ENCODE assay signal across 26 cellular contexts in genomic region chr17:51034800-51035199, GRCh38.
A peak's percentile ranks its signal among the peaks of the same experiment; 100 is the strongest.
DNase-seq lines count a peak whose midpoint lies in the region; ATAC-seq and TF ChIP-seq lines count a peak whose summit lies in the region.
"Had no signal": no experiment of that assay in that cellular context is flagged by ENCODE, and none has a peak within 500 bp of the region (broad histone marks: within the 10 kb centered on the region; RNA-seq: fewer than 3 reads in every experiment).

No MANE protein-coding gene starts in this region.

- ATAC-seq in activated T-helper 17 cell treated with anti-CD3 and anti-CD28 coated beads, Interleukin-2, amount 50 U/mL, for 72 hours (replicated peaks), result no peak
- ATAC-seq in psoas muscle (peak in 2 of 4 donors; percentile 40 to 54), GM18868 (IDR thresholded peaks at IDR 0.05; ENCODE audit: unreplicated experiment) (no peak)
- ATAC-seq in effector memory CD8-positive, alpha-beta T cell (replicated peaks), result no peak
- ATAC-seq: K562; left lobe of liver; naive thymus-derived CD8-positive, alpha-beta T cell; Panc1 had no signal

- no peaks in the 10 kb centered on the region for H3K9me3 ChIP-seq in psoas muscle
- H3K9me3 ChIP-seq: Caco-2, gastrocnemius medialis, ovary, uterus had no signal

- no peaks in the 10 kb centered on the region for H3K4me1 ChIP-seq in psoas muscle
- H3K4me1 ChIP-seq: Caco-2, uterus had no signal

- intact Hi-C loops in psoas muscle (cut with DNase I), result no loop called here

- 0 out of 2 replicates have a peak, but pooled peaks cover 4% of the 10 kb centered on the region for H3K36me3 Mint-ChIP-seq in HFFc6 (ENCODE audit: low read depth)
- peaks cover 77% of the 10 kb centered on the region for H3K36me3 Mint-ChIP-seq in activated T-helper 17 cell treated with anti-CD3 and anti-CD28 coated beads, Interleukin-2, amount 50 U/mL, for 72 hours (ENCODE audit: low read depth)
- peaks cover 25% of the 10 kb centered on the region for H3K36me3 Mint-ChIP-seq in effector memory CD8-positive, alpha-beta T cell (ENCODE audit: insufficient read depth)

- H3K4me3 Mint-ChIP-seq in HFFc6, result peak overlapping the region; percentile 15; the same call in 1 of the 2 replicates
- no peak overlapping the region for H3K4me3 Mint-ChIP-seq in activated T-helper 17 cell treated with anti-CD3 and anti-CD28 coated beads, Interleukin-2, amount 50 U/mL, for 72 hours
- no peak overlapping the region for H3K4me3 Mint-ChIP-seq in effector memory CD8-positive, alpha-beta T cell
- H3K4me3 Mint-ChIP-seq: activated CD4-positive, alpha-beta memory T cell treated with anti-CD3 and anti-CD28 coated beads for 36 hours; H9; naive thymus-derived CD8-positive, alpha-beta T cell had no signal

- TF ChIP-seq CTCF in HFFc6 (IDR thresholded peaks at IDR 0.05) (no peak), psoas muscle (IDR thresholded peaks at IDR 0.05) (no peak)

- no peak overlapping the region for H3K4me3 ChIP-seq in psoas muscle
- H3K4me3 ChIP-seq: gastrocnemius medialis, K562, ovary, uterus had no signal

- H3K4me1 Mint-ChIP-seq in HFFc6 (ENCODE audit: low read depth), result peaks cover 46% of the 10 kb centered on the region
- H3K4me1 Mint-ChIP-seq in activated T-helper 17 cell treated with anti-CD3 and anti-CD28 coated beads, Interleukin-2, amount 50 U/mL, for 72 hours, result peaks cover 22% of the 10 kb centered on the region
- peaks cover 5 to 10% of the 10 kb centered on the region in 2 donors for H3K4me1 Mint-ChIP-seq in effector memory CD8-positive, alpha-beta T cell (ENCODE audit: low read depth in 2 of 2)

- no peaks in the 10 kb centered on the region for H3K9me3 Mint-ChIP-seq in HFFc6
- H3K9me3 Mint-ChIP-seq in activated T-helper 17 cell treated with anti-CD3 and anti-CD28 coated beads, Interleukin-2, amount 50 U/mL, for 72 hours, result no peaks in the 10 kb centered on the region
- H3K9me3 Mint-ChIP-seq in effector memory CD8-positive, alpha-beta T cell, result no peaks in the 10 kb centered on the region
- H3K9me3 Mint-ChIP-seq: activated CD4-positive, alpha-beta memory T cell treated with anti-CD3 and anti-CD28 coated beads for 36 hours; H9; naive thymus-derived CD8-positive, alpha-beta T cell had no signal

- H3K27me3 ChIP-seq in layer of hippocampus (ENCODE audit: control insufficient read depth, insufficient read depth, low read length) (no peaks in the 10 kb centered on the region), psoas muscle (ENCODE audit: insufficient read depth in 3 of 3, low read length in 2 of 3) (no peaks in the 10 kb centered on the region)
- H3K27me3 ChIP-seq: gastrocnemius medialis, ovary, uterus had no signal

- peak overlapping the region; percentile 71 for H3K27ac Mint-ChIP-seq in HFFc6
- H3K27ac Mint-ChIP-seq in activated T-helper 17 cell treated with anti-CD3 and anti-CD28 coated beads, Interleukin-2, amount 50 U/mL, for 72 hours, result peak overlapping the region; percentile 49
- no peak overlapping the region for H3K27ac Mint-ChIP-seq in effector memory CD8-positive, alpha-beta T cell
- H3K27ac Mint-ChIP-seq: activated CD4-positive, alpha-beta memory T cell treated with anti-CD3 and anti-CD28 coated beads for 36 hours; H9 had no signal

- H3K27me3 Mint-ChIP-seq in HFFc6 (ENCODE audit: insufficient read depth), result no peaks in the 10 kb centered on the region
- H3K27me3 Mint-ChIP-seq in activated T-helper 17 cell treated with anti-CD3 and anti-CD28 coated beads, Interleukin-2, amount 50 U/mL, for 72 hours, result no peaks in the 10 kb centered on the region
- H3K27me3 Mint-ChIP-seq in effector memory CD8-positive, alpha-beta T cell, result no peaks in the 10 kb centered on the region
- H3K27me3 Mint-ChIP-seq: activated CD4-positive, alpha-beta memory T cell treated with anti-CD3 and anti-CD28 coated beads for 36 hours; naive thymus-derived CD8-positive, alpha-beta T cell had no signal

- H3K27ac ChIP-seq in layer of hippocampus (ENCODE audit: low read depth, low read length) (peak overlapping the region; percentile 91), psoas muscle (peak overlapping the region; percentile 6)
- H3K27ac ChIP-seq: C4-2B, gastrocnemius medialis, ovary had no signal

- WGBS in psoas muscle, 3 donors, result 85 to 94% (median 87%) methylated on average over 2 of the region's 2 CpGs

- DNase-seq in HFFc6, result no peak
- no peak for DNase-seq in psoas muscle
- DNase-seq in globus pallidus (ENCODE audit: low spot score), result no peak
- no peak for DNase-seq in NCI-H1105 treated with DMSO at 0.1 percent for 48 hours (lab: John Stamatoyannopoulos, UW)
- no peak for DNase-seq in effector memory CD8-positive, alpha-beta T cell
- DNase-seq: activated CD4-positive, alpha-beta memory T cell treated with anti-CD3 and anti-CD28 coated beads for 36 hours; activated CD8-positive, alpha-beta memory T cell treated with anti-CD3 and anti-CD28 coated beads, Interleukin-2, amount 50 U/mL, for 4 hours; activated effector memory CD4-positive, alpha-beta T cell treated with Interleukin-2 at 50 U/mL for 16 hours; Caco-2; gastrocnemius medialis; H9; naive thymus-derived CD8-positive, alpha-beta T cell; NCI-H1105; NCI-H1930; NCI-H69; ovary; SHP77 treated with DMSO at 0.1 percent for 48 hours; stimulated activated CD4-positive, alpha-beta T cell treated with anti-CD3 and anti-CD28 coated beads, Interleukin-2, amount 100 ng/mL, for 48 hours; uterus had no signal

- H3K36me3 ChIP-seq in psoas muscle (ENCODE audit: insufficient read depth in 1 of 2, low read depth in 1 of 2), result peaks cover 4 to 58% of the 10 kb centered on the region in 2 donors
- H3K36me3 ChIP-seq: ovary, uterus had no signal

Comparison
In these comparisons a context has a peak if more than half of its experiments do, and no peak if none do; other contexts are left out.
1. H3K27ac Mint-ChIP-seq: peak in HFFc6 (single experiment) and activated T-helper 17 cell treated with anti-CD3 and anti-CD28 coated beads, Interleukin-2, amount 50 U/mL, for 72 hours (single experiment); none in effector memory CD8-positive, alpha-beta T cell (0 of 2).